In genomic region chr14:89646971-89647370, GRCh38 we compare ENCODE assay signal across 29 cellular contexts.
"Had no signal": no experiment of that assay in that cellular context is flagged by ENCODE, and none has a peak within 500 bp of the region (broad histone marks: within the 10 kb centered on the region; RNA-seq: fewer than 3 reads in every experiment).

No MANE protein-coding gene starts in this region.

- H3K36me3 ChIP-seq: colonic mucosa, esophagus muscularis mucosa, esophagus squamous epithelium, gastrocnemius medialis, gastroesophageal sphincter, heart left ventricle, heart right ventricle had no signal

- H3K4me3 ChIP-seq: colonic mucosa, coronary artery, dorsolateral prefrontal cortex, esophagus muscularis mucosa, esophagus squamous epithelium, gastrocnemius medialis, gastroesophageal sphincter, heart left ventricle, heart right ventricle had no signal

- FAIRE-seq: colon, endometrium, endothelial cell of umbilical vein, frontal cortex had no signal

- H3K4me3 Mint-ChIP-seq: dendritic cell treated with granulocyte-macrophage colony-stimulating factor and Interleukin-4, amounts not matched to agents 40 ng/mL and 50 ng/mL, for 4 days; effector memory CD8-positive, alpha-beta T cell; endodermal cell had no signal

- H3K9me3 Mint-ChIP-seq: dendritic cell treated with granulocyte-macrophage colony-stimulating factor and Interleukin-4, amounts not matched to agents 40 ng/mL and 50 ng/mL, for 4 days; effector memory CD8-positive, alpha-beta T cell; endodermal cell had no signal

- H3K4me1 ChIP-seq: colonic mucosa, esophagus muscularis mucosa, esophagus squamous epithelium, foreskin keratinocyte, gastrocnemius medialis, gastroesophageal sphincter, heart left ventricle, heart right ventricle had no signal

- ATAC-seq: effector memory CD8-positive, alpha-beta T cell; esophagus mucosa; foreskin keratinocyte; gastrocnemius medialis; gastroesophageal sphincter; heart left ventricle; heart right ventricle had no signal

- H3K27me3 ChIP-seq: colonic mucosa, dorsolateral prefrontal cortex, esophagus muscularis mucosa, esophagus squamous epithelium, foreskin keratinocyte, gastrocnemius medialis, gastroesophageal sphincter, heart left ventricle, heart right ventricle had no signal

- H3K9me3 ChIP-seq: colonic mucosa, esophagus muscularis mucosa, esophagus squamous epithelium, gastrocnemius medialis, gastroesophageal sphincter, heart left ventricle, heart right ventricle had no signal

- H3K27me3 Mint-ChIP-seq: effector memory CD8-positive, alpha-beta T cell had no signal

- H3K27ac ChIP-seq: colonic mucosa, coronary artery, dorsolateral prefrontal cortex, epithelial cell of prostate, esophagus muscularis mucosa, esophagus squamous epithelium, foreskin keratinocyte, gastrocnemius medialis, gastroesophageal sphincter, heart left ventricle, heart right ventricle had no signal

- H3K27ac Mint-ChIP-seq: dendritic cell treated with granulocyte-macrophage colony-stimulating factor and Interleukin-4, amounts not matched to agents 40 ng/mL and 50 ng/mL, for 4 days; effector memory CD8-positive, alpha-beta T cell; endodermal cell had no signal

- DNase-seq: colonic mucosa; cortex of kidney; dermis blood vessel endothelial cell; dorsolateral prefrontal cortex; effector CD4-positive, alpha-beta T cell; effector CD8-positive, alpha-beta T cell; effector memory CD4-positive, alpha-beta T cell; effector memory CD8-positive, alpha-beta T cell; endodermal cell; erythroblast; esophagus squamous epithelium; foreskin fibroblast; foreskin keratinocyte; foreskin melanocyte; gastrocnemius medialis; glutamatergic neuron; head of caudate nucleus; heart left ventricle; heart right ventricle had no signal
